ENCODE assay signal across 8 cellular contexts in the genomic region with DNA sequence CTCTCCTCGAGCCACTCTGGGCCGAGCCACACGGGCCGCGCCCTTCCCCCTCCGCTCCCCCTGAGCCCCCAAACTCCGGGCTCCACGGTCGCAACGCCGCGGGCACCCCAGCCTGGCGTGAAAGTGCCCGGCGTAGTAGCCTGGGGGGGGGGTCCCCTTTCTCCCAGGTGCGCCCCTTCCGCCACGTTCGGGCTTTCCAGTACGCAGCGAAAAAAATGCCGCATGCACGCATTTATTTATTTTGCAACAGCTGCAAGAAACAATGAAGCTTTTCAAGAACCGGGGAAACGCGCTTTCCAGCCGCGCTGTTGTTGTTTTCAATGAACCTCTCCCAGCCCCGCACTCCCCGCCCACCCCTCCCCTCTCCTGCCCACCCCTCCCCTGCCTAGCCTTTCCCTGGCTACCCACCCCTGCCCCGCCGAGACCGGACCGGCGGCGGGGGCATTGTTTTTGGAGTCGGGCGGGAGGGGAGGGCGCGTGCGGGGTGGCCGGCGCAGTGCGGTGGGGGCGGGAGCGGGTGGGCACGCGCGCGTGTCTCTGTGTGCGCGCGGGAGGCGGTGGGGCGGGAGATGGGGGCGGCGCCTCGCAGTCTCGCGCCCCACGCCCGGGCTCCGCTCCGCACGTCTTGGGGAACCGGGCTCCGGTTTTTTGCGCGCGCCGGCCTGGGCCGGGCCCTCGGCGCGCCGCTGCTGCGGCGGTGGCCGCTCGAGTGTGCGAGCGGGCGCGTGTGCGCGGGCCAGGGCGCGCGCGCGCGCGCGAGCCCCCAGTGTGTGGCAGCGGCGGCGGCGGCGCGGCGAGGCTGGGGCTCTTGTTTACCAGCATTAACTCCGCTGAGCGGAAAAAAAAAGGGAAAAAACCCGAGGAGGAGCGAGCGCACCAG. TPM values are rescaled to one million over a fixed set of nuclear protein-coding genes. Genes with fewer than 3 reads are reported as not detected.
DNase-seq lines count a peak whose midpoint lies in the region; ATAC-seq and TF ChIP-seq lines count a peak whose summit lies in the region.

IGF1R (plus strand) TSS at position 766 of the 880 bp plus-strand sequence. CDS start 1,043 bp downstream, outside the sequence.

- TF ChIP-seq RAD21 in SK-N-SH (IDR thresholded peaks at IDR 0.05; ENCODE audit: low read length) = no peak

- H3K9ac ChIP-seq in SK-N-SH = peak within 1 kb of the TSS; percentile 77

- DNase-seq in EH (ENCODE audit: low read depth) (peak; percentile 89), H7 (peak; percentile 96), M059J (ENCODE audit: low read depth) (peak; percentile 78), SK-N-SH (peak; percentile 94), glomerular endothelial cell (ENCODE audit: extremely low read depth, low read depth, low spot score) (no peak), omental fat pad (ENCODE audit: low spot score) (no peak), suprapubic skin (ENCODE audit: low spot score in 2 of 2) (peak; percentile 87 to 90)
- DNase-seq in activated naive CD4-positive, alpha-beta T cell treated with anti-CD3 and anti-CD28 coated beads, Interleukin-2, amount 50 U/mL, for 16 hours = peak; percentile 90

- H3K27ac ChIP-seq in SK-N-SH (ENCODE audit: low read depth in 2 of 2, low read length in 1 of 2) = peak within 1 kb of the TSS; percentile 76 to 89
- H3K27ac ChIP-seq in suprapubic skin = peak within 1 kb of the TSS; percentile 97

- peaks cover 3% of the 10 kb centered on the region for H3F3A ChIP-seq in SK-N-SH (replicated peaks; ENCODE audit: insufficient read depth)

- H2AFZ ChIP-seq in SK-N-SH (ENCODE audit: low read depth) = peak within 1 kb of the TSS; percentile 94; the same call in 1 of the 2 replicates

- H3K4me3 ChIP-seq in H7 (ENCODE audit: insufficient read depth, low read depth, low read length) (peak within 1 kb of the TSS; percentile 98), SK-N-SH (ENCODE audit: low read depth in 2 of 2, low read length in 1 of 2) (peak within 1 kb of the TSS; percentile 78 to 92), suprapubic skin (peak within 1 kb of the TSS; percentile 82)

- H3K4me1 ChIP-seq in SK-N-SH (ENCODE audit: control insufficient read depth in 1 of 2, insufficient read depth in 2 of 2, low read depth in 1 of 2, low read length in 1 of 2) = peaks cover 4 to 5% of the 10 kb centered on the region in 2 experiments; a peak in 3 of 4 replicates
- peaks cover 35% of the 10 kb centered on the region for H3K4me1 ChIP-seq in suprapubic skin

- peak within 1 kb of the TSS; percentile 99 for H3K4me2 ChIP-seq in SK-N-SH

- WGBS in SK-N-SH (ENCODE audit: low lambda C conversion rate) = 1% methylated on average over 26 of the region's 106 CpGs
- 1% methylated on average over 58 of the region's 106 CpGs for WGBS in suprapubic skin

- peaks cover 36% of the 10 kb centered on the region for H3K79me2 ChIP-seq in SK-N-SH (ENCODE audit: insufficient read depth)

- TF ChIP-seq POLR2A in suprapubic skin (IDR thresholded peaks at IDR 0.05) = peak in 1 of 2 donors; percentile 36

- H3K9me2 ChIP-seq in SK-N-SH = no peaks in the 10 kb centered on the region

- TF ChIP-seq CTCF in SK-N-SH (IDR thresholded peaks at IDR 0.05) = no peak
- TF ChIP-seq CTCF in omental fat pad (IDR thresholded peaks at IDR 0.05) = no peak
- TF ChIP-seq CTCF in suprapubic skin (IDR thresholded peaks at IDR 0.05) = peak in 1 of 2 donors; percentile 19

- CTCF ChIA-PET in SK-N-SH (lab: Yijun Ruan, JAX) = interaction anchor here (0.6 to 7.1 kb wide), 23 partner anchors 9 to 431 kb away, joined by 3 to 51 read pairs (median 4); no protein-coding TSS in a partner anchor

- TF ChIP-seq EP300 in SK-N-SH (IDR thresholded peaks at IDR 0.05; ENCODE audit: borderline replicate concordance in 1 of 2, low read depth in 1 of 2, low read length in 1 of 2) (no peak), suprapubic skin (IDR thresholded peaks at IDR 0.05) (no peak)

- H3K27me3 ChIP-seq in H7 (ENCODE audit: control insufficient read depth, insufficient read depth, low read length) (no peaks in the 10 kb centered on the region), SK-N-SH (ENCODE audit: insufficient read depth) (peaks cover 9% of the 10 kb centered on the region; the same call in 1 of the 2 replicates), suprapubic skin (peaks cover 38% of the 10 kb centered on the region)

- no peaks in the 10 kb centered on the region for H3K36me3 ChIP-seq in H7 (replicated peaks; ENCODE audit: control insufficient read depth, insufficient read depth, low read length)
- H3K36me3 ChIP-seq in SK-N-SH (replicated peaks in 1 of 2; ENCODE audit: control insufficient read depth in 1 of 2, insufficient read depth in 2 of 2, low read length in 1 of 2) = no peaks in the 10 kb centered on the region
- no peaks in the 10 kb centered on the region for H3K36me3 ChIP-seq in suprapubic skin

- H4K20me1 ChIP-seq in SK-N-SH (ENCODE audit: insufficient read depth) = peaks cover 12% of the 10 kb centered on the region; the same call in 1 of the 2 replicates

- H3K9me3 ChIP-seq in SK-N-SH (no peaks in the 10 kb centered on the region), suprapubic skin (no peaks in the 10 kb centered on the region)

- ATAC-seq in omental fat pad (ENCODE audit: low FRiP score) = peak; percentile 87

- POLR2A ChIA-PET in SK-N-SH (lab: Yijun Ruan, JAX) = interaction anchor here (0.7 kb wide), 1 partner anchor 474 kb away, joined by 3 read pairs; no protein-coding TSS in a partner anchor

TF ChIP-seq in SK-N-SH, 30 proteins besides CTCF, POLR2A, EP300 and RAD21:
- peak; percentile 56; the same call in 1 of the 2 replicates for TF ChIP-seq SIN3A (IDR thresholded peaks at IDR 0.05; ENCODE audit: borderline replicate concordance, low read depth, low read length)
- TF ChIP-seq ELF1 (IDR thresholded peaks at IDR 0.05) = no peak
- TF ChIP-seq SMC3 (IDR thresholded peaks at IDR 0.05; ENCODE audit: low read depth, low read length) = 0 out of 2 replicates have a peak, but pooled peaks have one; percentile 6
- no peak for TF ChIP-seq NFIC (IDR thresholded peaks at IDR 0.05; ENCODE audit: borderline replicate concordance)
- TF ChIP-seq NRF1 (IDR thresholded peaks at IDR 0.05; ENCODE audit: low read depth, low read length) = peak; percentile 54
- peak; percentile 27 for TF ChIP-seq CHD2 (IDR thresholded peaks at IDR 0.05; ENCODE audit: low read length, partially characterized antibody)
- TF ChIP-seq TAF1 (IDR thresholded peaks at IDR 0.05; ENCODE audit: borderline replicate concordance, low read depth, low read length) = peak; percentile 11; the same call in 1 of the 2 replicates
- no peak for TF ChIP-seq FOXJ3 (CRISPR knock-in tag; IDR thresholded peaks at IDR 0.05)

RNA-seq across cellular contexts. Expression of gene IGF1R, which starts in this region (rescaled TPM):
- total RNA-seq in H7 (2014; rRNA removed; shearing (Covaris generic)) = 33.0 and 50.2 TPM in 2 replicates
- 4.9 and 8.1 TPM in 2 replicates for total RNA-seq in M059J (2014; rRNA removed; shearing (Covaris generic))
- 6.4 and 9.5 TPM in 2 replicates for polyA plus RNA-seq in SK-N-SH (2012; rRNA removed)
- polyA plus RNA-seq in SK-N-SH (2012; cell fraction: cytosol; rRNA removed) = 4.6 and 5.5 TPM in 2 replicates
- 17.9 and 19.8 TPM in 2 replicates for polyA plus RNA-seq in SK-N-SH (2012; cell fraction: nucleus; rRNA removed)
- total RNA-seq in glomerular endothelial cell (34.7 and 57.9 TPM in 2 replicates), omental fat pad (10 to 100 TPM; 39.3 to 97.4 (median 44.7) TPM), suprapubic skin (100 to 1,000 TPM in 2 of 4 donors, 10 to 100 TPM in 2; 87.8 to 173 (median 107) TPM)

Comparison
In these comparisons a context has a peak if more than half of its experiments do, and no peak if none do; other contexts are left out.
1. DNase-seq: peak in EH (single experiment), H7 (single experiment), M059J (single experiment), SK-N-SH (single experiment), activated naive CD4-positive, alpha-beta T cell treated with anti-CD3 and anti-CD28 coated beads, Interleukin-2, amount 50 U/mL, for 16 hours (single experiment) and suprapubic skin (2 of 2); none in glomerular endothelial cell (single experiment) and omental fat pad (single experiment).
2. Peak in every context shown above with its lines, with median percentiles within 50 percentile points of each other: H3K4me3 ChIP-seq.